20 cellular contexts compared by ENCODE assay signal in the genomic region with DNA sequence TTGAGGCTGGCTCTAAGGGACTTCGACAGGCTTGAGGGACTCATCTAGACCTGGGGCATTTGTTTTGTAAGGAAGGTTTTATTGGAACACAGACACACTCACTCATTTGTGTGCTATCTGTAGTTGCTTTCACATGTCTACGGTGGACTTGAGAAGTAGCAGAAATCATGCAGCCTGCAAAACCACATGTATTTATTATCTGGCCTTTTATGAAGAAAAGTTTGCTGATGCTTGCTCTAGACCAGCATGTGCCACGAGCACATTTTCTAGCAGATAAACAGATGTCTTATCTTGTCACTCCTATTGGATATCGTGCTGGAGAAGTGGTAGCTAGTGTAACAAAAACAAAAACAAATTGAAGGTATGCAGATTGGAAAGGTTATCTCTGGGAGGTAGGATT. TPM values are rescaled to one million over a fixed set of nuclear protein-coding genes. Genes with fewer than 3 reads are reported as not detected.
DNase-seq lines count a peak whose midpoint lies in the region; ATAC-seq and TF ChIP-seq lines count a peak whose summit lies in the region.
"Had no signal": no experiment of that assay in that cellular context is flagged by ENCODE, and none has a peak within 500 bp of the region (broad histone marks: within the 10 kb centered on the region; RNA-seq: fewer than 3 reads in every experiment).

No MANE protein-coding gene starts in this region.

- H4K8ac ChIP-seq in trophoblast cell (ENCODE audit: low read depth, low read length), result no peak overlapping the region

- peaks cover 1% of the 10 kb centered on the region for H3K79me2 ChIP-seq in trophoblast cell (ENCODE audit: control insufficient read depth, insufficient read depth, low read length, poor library complexity)

- no peak overlapping the region for H3K4ac ChIP-seq in trophoblast cell (ENCODE audit: low read depth, low read length)

- H3K9ac ChIP-seq in trophoblast cell (ENCODE audit: low read length), result no peak overlapping the region
- H3K9ac ChIP-seq: KMS-11 had no signal

- no peak overlapping the region for H3K14ac ChIP-seq in trophoblast cell (ENCODE audit: low read length)

- H3K36me3 ChIP-seq in trophoblast cell (ENCODE audit: control insufficient read depth in 1 of 2, insufficient read depth in 2 of 2, low read length in 2 of 2) (peaks cover 44 to 67% of the 10 kb centered on the region in 2 experiments), Peyer's patch (peaks cover 0 to 78% (median 0%) of the 10 kb centered on the region in 3 donors)

- H3K79me1 ChIP-seq in trophoblast cell (ENCODE audit: low read length), result no peaks in the 10 kb centered on the region

- H2BK5ac ChIP-seq in trophoblast cell (ENCODE audit: low read depth, low read length, poor library complexity), result no peak overlapping the region

- H4K12ac ChIP-seq in trophoblast cell (ENCODE audit: low read depth, low read length), result no peak overlapping the region

- peaks cover 58% of the 10 kb centered on the region for H3K4me1 Mint-ChIP-seq in activated CD8-positive, alpha-beta memory T cell treated with anti-CD3 and anti-CD28 coated beads, Interleukin-2, amount 10 ng/mL, durations not matched to agents 7 days and 5 days
- peaks cover 72 to 81% (median 78%) of the 10 kb centered on the region in 3 donors for H3K4me1 Mint-ChIP-seq in T-cell
- H3K4me1 Mint-ChIP-seq: GM23338 had no signal

- POLR2A ChIA-PET in T-cell (lab: Charles Lee), result no interaction called here

- no peak overlapping the region for H3K18ac ChIP-seq in trophoblast cell (ENCODE audit: low read length)

- WGBS in trophoblast cell (ENCODE audit: extremely low coverage, insufficient coverage, insufficient read length), result no CpG with 5 or more reads among the region's 4 CpGs

- DNase-seq in activated CD8-positive, alpha-beta memory T cell treated with anti-CD3 and anti-CD28 coated beads, Interleukin-2, amount 10 ng/mL, durations not matched to agents 7 days and 5 days, result no peak
- no peak for DNase-seq in activated CD8-positive, alpha-beta memory T cell treated with anti-CD3 and anti-CD28 coated beads for 24 hours
- no peak for DNase-seq in T-cell
- DNase-seq in choroid plexus epithelial cell (ENCODE audit: low read depth), result peak; percentile 40
- peak; percentile 74 to 86 for DNase-seq in trophoblast cell
- no peak for DNase-seq in DMS79 (lab: John Stamatoyannopoulos, UW)
- DNase-seq in Peyer's patch, result no peak
- DNase-seq: activated CD4-positive, CD25-positive, alpha-beta regulatory T cell treated with anti-CD3 and anti-CD28 coated beads, Interleukin-2, amount 50 U/mL, for 72 hours; activated T-cell treated with anti-CD3 and anti-CD28 coated beads, Interleukin-2, amount 50 U/mL, for 1 hour; anterior cingulate cortex; foreskin fibroblast; hippocampal formation; naive B cell; NCI-H510A treated with DMSO at 0.1 percent for 48 hours; T1000 had no signal

- H3K27ac ChIP-seq in trophoblast cell (ENCODE audit: low read depth, low read length), result no peak overlapping the region
- H3K27ac ChIP-seq in Peyer's patch, result no peak overlapping the region
- H3K27ac ChIP-seq: KMS-11 had no signal

- no peak overlapping the region for H4K91ac ChIP-seq in trophoblast cell (ENCODE audit: low read depth, low read length)

- H3K9me3 ChIP-seq in trophoblast cell (ENCODE audit: insufficient read depth, low read depth, low read length) (no peaks in the 10 kb centered on the region), Peyer's patch (no peaks in the 10 kb centered on the region)
- H3K9me3 ChIP-seq: thoracic aorta had no signal

- no peak for TF ChIP-seq POLR2A in Peyer's patch (IDR thresholded peaks at IDR 0.05)

- H3K4me1 ChIP-seq in trophoblast cell (ENCODE audit: control insufficient read depth in 1 of 2, insufficient read depth in 2 of 2, low read length in 2 of 2) (peaks cover 8 to 17% of the 10 kb centered on the region in 2 experiments), Peyer's patch (no peaks in the 10 kb centered on the region)

- H2BK120ac ChIP-seq in trophoblast cell (ENCODE audit: insufficient read depth, low read length, poor library complexity), result no peak overlapping the region

- H3K27ac Mint-ChIP-seq in activated CD8-positive, alpha-beta memory T cell treated with anti-CD3 and anti-CD28 coated beads, Interleukin-2, amount 10 ng/mL, durations not matched to agents 7 days and 5 days, result peak overlapping the region; percentile 90
- H3K27ac Mint-ChIP-seq in T-cell, result peak overlapping the region; percentile 95 to 98
- H3K27ac Mint-ChIP-seq: GM23338 had no signal

- no peaks in the 10 kb centered on the region for H3K27me3 ChIP-seq in trophoblast cell (ENCODE audit: insufficient read depth, low read length)
- H3K27me3 ChIP-seq in Peyer's patch, result no peaks in the 10 kb centered on the region

- H3K4me2 ChIP-seq in trophoblast cell (ENCODE audit: low read length), result no peak overlapping the region
- H3K4me2 ChIP-seq: GM23338, KMS-11, smooth muscle cell had no signal

- H3K4me3 Mint-ChIP-seq in activated CD8-positive, alpha-beta memory T cell treated with anti-CD3 and anti-CD28 coated beads, Interleukin-2, amount 10 ng/mL, durations not matched to agents 7 days and 5 days, result peak overlapping the region; percentile 65
- peak overlapping the region in 2 of 3 donors; percentile 65 to 75 for H3K4me3 Mint-ChIP-seq in T-cell
- H3K4me3 Mint-ChIP-seq: GM23338, naive B cell had no signal

- no peak for ATAC-seq in activated CD8-positive, alpha-beta memory T cell treated with anti-CD3 and anti-CD28 coated beads, Interleukin-2, amount 10 ng/mL, durations not matched to agents 7 days and 5 days
- ATAC-seq in T-cell (replicated peaks in 1 of 4) (no peak), GM19328 (IDR thresholded peaks at IDR 0.05; ENCODE audit: unreplicated experiment) (no peak)
- ATAC-seq: GM23338 had no signal

- H3K23ac ChIP-seq in trophoblast cell (ENCODE audit: low read length), result no peak overlapping the region

- no peaks in the 10 kb centered on the region for H3K9me3 Mint-ChIP-seq in activated CD8-positive, alpha-beta memory T cell treated with anti-CD3 and anti-CD28 coated beads, Interleukin-2, amount 10 ng/mL, durations not matched to agents 7 days and 5 days (ENCODE audit: low read depth)
- no peaks in the 10 kb centered on the region for H3K9me3 Mint-ChIP-seq in T-cell
- H3K9me3 Mint-ChIP-seq: GM23338, naive B cell had no signal

- peaks cover 74% of the 10 kb centered on the region for H3K36me3 Mint-ChIP-seq in activated CD8-positive, alpha-beta memory T cell treated with anti-CD3 and anti-CD28 coated beads, Interleukin-2, amount 10 ng/mL, durations not matched to agents 7 days and 5 days
- peaks cover 69% of the 10 kb centered on the region for H3K36me3 Mint-ChIP-seq in T-cell

- no peak overlapping the region for H2AK5ac ChIP-seq in trophoblast cell (ENCODE audit: low read length)

- no peaks in the 10 kb centered on the region for H3K27me3 Mint-ChIP-seq in activated CD8-positive, alpha-beta memory T cell treated with anti-CD3 and anti-CD28 coated beads, Interleukin-2, amount 10 ng/mL, durations not matched to agents 7 days and 5 days
- no peaks in the 10 kb centered on the region for H3K27me3 Mint-ChIP-seq in T-cell

- no peak overlapping the region for H2AFZ ChIP-seq in trophoblast cell (ENCODE audit: insufficient read depth, low read length, poor library complexity)
- H2AFZ ChIP-seq: GM23338 had no signal

- TF ChIP-seq CTCF in choroid plexus epithelial cell (conservative IDR thresholded peaks at IDR 0.05; ENCODE audit: low read depth, low read length) (no peak), Peyer's patch (IDR thresholded peaks at IDR 0.05) (no peak)

- CTCF ChIA-PET in activated CD8-positive, alpha-beta memory T cell treated with anti-CD3 and anti-CD28 coated beads, Interleukin-2, amount 10 ng/mL, durations not matched to agents 7 days and 5 days (lab: Charles Lee), result interaction anchor here (1.8 kb wide), 1 partner anchor 12 kb away, joined by 9 read pairs; no protein-coding TSS in a partner anchor
- CTCF ChIA-PET in T-cell (lab: Charles Lee), result no interaction called here

- H3K4me3 ChIP-seq in choroid plexus epithelial cell (ENCODE audit: low read depth, low read length), result no peak overlapping the region
- no peak overlapping the region for H3K4me3 ChIP-seq in trophoblast cell (ENCODE audit: low read depth, low read length)
- H3K4me3 ChIP-seq in Peyer's patch, result no peak overlapping the region
- H3K4me3 ChIP-seq: GM23338, smooth muscle cell, thoracic aorta had no signal

- no peak overlapping the region for H2BK12ac ChIP-seq in trophoblast cell (ENCODE audit: low read length)

RNA-seq across cellular contexts. Expression of a gene that starts 9.8 kb away (rescaled TPM):
- 10 to 100 TPM; 57.9 to 87.6 TPM for total RNA-seq in activated CD8-positive, alpha-beta memory T cell treated with anti-CD3 and anti-CD28 coated beads, Interleukin-2, amount 10 ng/mL, durations not matched to agents 7 days and 5 days
- total RNA-seq in T-cell (100 to 1,000 TPM in 3 of 5 donors, 10 to 100 TPM in 2; 77.7 to 227 (median 177) TPM), Peyer's patch (10 to 100 TPM; 15.4 to 24.0 (median 16.4) TPM)
- polyA plus RNA-seq in trophoblast cell (2013), result 106 and 107 TPM in 2 replicates

Comparison
In these comparisons a context has a peak if more than half of its experiments do, and no peak if none do; other contexts are left out.
1. DNase-seq: peak in choroid plexus epithelial cell (single experiment) and trophoblast cell (2 of 2); none in activated CD8-positive, alpha-beta memory T cell treated with anti-CD3 and anti-CD28 coated beads, Interleukin-2, amount 10 ng/mL, durations not matched to agents 7 days and 5 days (single experiment), activated CD8-positive, alpha-beta memory T cell treated with anti-CD3 and anti-CD28 coated beads for 24 hours (single experiment), T-cell (0 of 34), DMS79 (single experiment) and Peyer's patch (0 of 3).